ENCODE assay signal across 23 cellular contexts in genomic region chr4:185836268-185837084, GRCh38. TPM values are rescaled to one million over a fixed set of nuclear protein-coding genes. Genes with fewer than 3 reads are reported as not detected.
DNase-seq lines count a peak whose midpoint lies in the region; ATAC-seq, FAIRE-seq and TF ChIP-seq lines count a peak whose summit lies in the region.
"Had no signal": no experiment of that assay in that cellular context is flagged by ENCODE, and none has a peak within 500 bp of the region (broad histone marks: within the 10 kb centered on the region; RNA-seq: fewer than 3 reads in every experiment).

No MANE protein-coding gene starts in this region.

- H3K4me3 Mint-ChIP-seq in neural crest cell: peak overlapping the region; percentile 14
- H3K4me3 Mint-ChIP-seq: CD4-positive, alpha-beta T cell; natural killer cell treated with Interleukin-12 subunit alpha and Interleukin-12 subunit beta and Interleukin-15 and Interleukin-18, amount 100 ng/mL, for 72 hours; T-helper 1 cell treated with Interleukin-12 subunit alpha and Interleukin-12 subunit beta and Interleukin-4 antibody, amounts not matched to agents 30 μg/mL and 1 μg/mL, for 36 hours had no signal

- H3K36me3 Mint-ChIP-seq in neural crest cell (ENCODE audit: low read depth): no peaks in the 10 kb centered on the region
- H3K36me3 Mint-ChIP-seq: natural killer cell treated with Interleukin-12 subunit alpha and Interleukin-12 subunit beta and Interleukin-15 and Interleukin-18, amount 100 ng/mL, for 72 hours had no signal

- H3K27me3 Mint-ChIP-seq in neural crest cell (ENCODE audit: low read depth): no peaks in the 10 kb centered on the region
- H3K27me3 Mint-ChIP-seq: natural killer cell treated with Interleukin-12 subunit alpha and Interleukin-12 subunit beta and Interleukin-15 and Interleukin-18, amount 100 ng/mL, for 72 hours had no signal

- H3K9me3 ChIP-seq in NT2/D1 (ENCODE audit: insufficient read depth, low read length) (peaks cover 5% of the 10 kb centered on the region; the same call in 1 of the 2 replicates), esophagus squamous epithelium (no peaks in the 10 kb centered on the region)
- H3K9me3 ChIP-seq: thoracic aorta had no signal

- intact Hi-C loops in left ventricle myocardium superior (cut with micrococcal nuclease): no loop called here
- intact Hi-C loops in esophagus squamous epithelium (cut with DNase I): no loop called here

- WGBS in esophagus squamous epithelium, 2 donors: 66 to 69% methylated on average over 7 of the region's 7 CpGs

- no peak for DNase-seq in GM12892 (ENCODE audit: insufficient read length)
- no peak for DNase-seq in NT2/D1 (ENCODE audit: low read depth, low spot score)
- DNase-seq in left ventricle myocardium superior: no peak
- no peak for DNase-seq in neural crest cell (ENCODE audit: low read depth, low spot score)
- no peak for DNase-seq in SIG-M5 treated with dmso at 0.1 percent for 504 hours (lab: John Stamatoyannopoulos, UW; ENCODE audit: unreplicated experiment)
- DNase-seq in esophagus squamous epithelium (lab: John Stamatoyannopoulos, UW): no peak
- DNase-seq: activated CD4-positive, alpha-beta T cell treated with anti-CD3 and anti-CD28 coated beads, Interleukin-2, amount 50 U/mL, for 48 hours; amygdala; CD4-positive, alpha-beta T cell; DMS79; effector memory CD4-positive, alpha-beta T cell; glutamatergic neuron; Karpas-422; kidney; NCI-H1092; NCI-H2029 treated with DMSO at 0.1 percent for 48 hours; NCI-H446 treated with DMSO at 0.1 percent for 48 hours; SHP77 treated with DMSO at 0.1 percent for 48 hours had no signal

- H3K4me1 ChIP-seq in NT2/D1 (ENCODE audit: insufficient read depth, insufficient read length): peaks cover 10% of the 10 kb centered on the region
- H3K4me1 ChIP-seq in esophagus squamous epithelium: peaks cover 0 to 31% (median 22%) of the 10 kb centered on the region in 3 donors

- H3K9me3 Mint-ChIP-seq in neural crest cell: peaks cover 3% of the 10 kb centered on the region
- H3K9me3 Mint-ChIP-seq: CD4-positive, alpha-beta T cell; natural killer cell treated with Interleukin-12 subunit alpha and Interleukin-12 subunit beta and Interleukin-15 and Interleukin-18, amount 100 ng/mL, for 72 hours; T-helper 1 cell treated with Interleukin-12 subunit alpha and Interleukin-12 subunit beta and Interleukin-4 antibody, amounts not matched to agents 30 μg/mL and 1 μg/mL, for 36 hours had no signal

- ATAC-seq in left ventricle myocardium superior (peak; percentile 29), HG02798 (IDR thresholded peaks at IDR 0.05; ENCODE audit: poor library complexity, unreplicated experiment) (no peak), esophagus mucosa (no peak)
- ATAC-seq: natural killer cell treated with Interleukin-12 subunit alpha and Interleukin-12 subunit beta and Interleukin-15 and Interleukin-18, amount 100 ng/mL, for 72 hours had no signal

- H3K9ac ChIP-seq in NT2/D1 (ENCODE audit: insufficient read length, low read depth): peak overlapping the region; percentile 3

- peaks cover 4% of the 10 kb centered on the region for H3K4me1 Mint-ChIP-seq in neural crest cell

- H3K27ac ChIP-seq in esophagus squamous epithelium: peak overlapping the region in 1 of 4 donors; percentile 6

- H3K27me3 ChIP-seq in NT2/D1 (ENCODE audit: insufficient read depth, insufficient read length): no peaks in the 10 kb centered on the region
- H3K27me3 ChIP-seq in esophagus squamous epithelium: no peaks in the 10 kb centered on the region

- peak; percentile 30 for FAIRE-seq in GM12892 (lab: Jason Lieb, UNC)
- FAIRE-seq: kidney had no signal

- no peak for TF ChIP-seq POLR2A in GM12892 (IDR thresholded peaks at IDR 0.05; ENCODE audit: low read depth, low read length)
- no peak for TF ChIP-seq POLR2A in esophagus squamous epithelium (IDR thresholded peaks at IDR 0.05)

- H3K36me3 ChIP-seq in NT2/D1 (ENCODE audit: insufficient read depth, insufficient read length, low read length) (no peaks in the 10 kb centered on the region), esophagus squamous epithelium (no peaks in the 10 kb centered on the region)
- H3K36me3 ChIP-seq: thoracic aorta had no signal

- TF ChIP-seq CTCF in neural crest cell (conservative IDR thresholded peaks at IDR 0.05) (no peak), esophagus squamous epithelium (IDR thresholded peaks at IDR 0.05) (no peak)

- H3K27ac Mint-ChIP-seq in neural crest cell (ENCODE audit: unreplicated experiment): peak overlapping the region; percentile 81
- H3K27ac Mint-ChIP-seq: CD4-positive, alpha-beta T cell; natural killer cell treated with Interleukin-12 subunit alpha and Interleukin-12 subunit beta and Interleukin-15 and Interleukin-18, amount 100 ng/mL, for 72 hours; T-helper 1 cell treated with Interleukin-12 subunit alpha and Interleukin-12 subunit beta and Interleukin-4 antibody, amounts not matched to agents 30 μg/mL and 1 μg/mL, for 36 hours had no signal

- H3K4me3 ChIP-seq in NT2/D1 (ENCODE audit: insufficient read length, low read depth) (no peak overlapping the region), esophagus squamous epithelium (no peak overlapping the region)
- H3K4me3 ChIP-seq: thoracic aorta had no signal

RNA-seq across cellular contexts. Expression of gene SORBS2, which starts 24.5 kb away (rescaled TPM):
- 4.4 TPM for polyA plus RNA-seq in GM12892 (2012; ENCODE audit: missing spikeins)
- total RNA-seq in left ventricle myocardium superior (911 TPM), neural crest cell (34.5 and 42.3 TPM in 2 replicates), esophagus mucosa (9.3 TPM), esophagus squamous epithelium (100 to 1,000 TPM in 1 of 4 donors, 10 to 100 TPM in 3; 33.4 to 286 (median 47.6) TPM)
- total RNA-seq: CD4-positive, alpha-beta T cell; natural killer cell treated with Interleukin-12 subunit alpha and Interleukin-12 subunit beta and Interleukin-15 and Interleukin-18, amount 100 ng/mL, for 72 hours had no signal
